10 cellular contexts compared by ENCODE assay signal in the genomic region with DNA sequence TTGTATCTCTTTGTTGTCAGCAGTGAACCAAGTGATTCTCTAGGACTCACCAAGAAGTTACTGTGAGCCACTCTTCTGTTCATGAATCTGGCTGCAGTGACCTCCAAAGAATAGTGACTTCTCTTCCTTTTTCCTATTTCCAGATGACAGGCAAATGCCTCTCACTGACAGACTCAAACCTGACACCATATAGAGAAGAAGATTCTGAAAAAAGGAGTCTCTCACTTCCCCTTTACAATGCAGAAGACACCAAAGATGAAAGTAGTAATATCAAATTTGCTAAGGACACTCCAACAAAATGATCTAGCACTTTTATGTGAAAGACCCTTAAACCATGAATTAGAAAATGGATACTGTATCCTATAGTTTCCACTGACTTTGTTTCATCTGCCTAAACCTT. TPM values are rescaled to one million over a fixed set of nuclear protein-coding genes. Genes with fewer than 3 reads are reported as not detected.
DNase-seq lines count a peak whose midpoint lies in the region; ATAC-seq and TF ChIP-seq lines count a peak whose summit lies in the region.
"Had no signal": no experiment of that assay in that cellular context is flagged by ENCODE, and none has a peak within 500 bp of the region (broad histone marks: within the 10 kb centered on the region; RNA-seq: fewer than 3 reads in every experiment).

No MANE protein-coding gene starts in this region.

- no peaks in the 10 kb centered on the region for H3K4me1 ChIP-seq in smooth muscle cell (ENCODE audit: low read depth)
- peaks cover 3% of the 10 kb centered on the region for H3K4me1 ChIP-seq in psoas muscle

- H3K9me3 ChIP-seq in smooth muscle cell (replicated peaks; ENCODE audit: low read depth) (no peaks in the 10 kb centered on the region), psoas muscle (no peaks in the 10 kb centered on the region)

- intact Hi-C loops in psoas muscle (cut with DNase I), result no loop called here

- ATAC-seq in GM18907 (IDR thresholded peaks at IDR 0.05; ENCODE audit: unreplicated experiment) (peak; percentile 71), GM21786 (IDR thresholded peaks at IDR 0.05; ENCODE audit: unreplicated experiment) (peak; percentile 61), HG03442 (IDR thresholded peaks at IDR 0.05; ENCODE audit: unreplicated experiment) (peak; percentile 72), psoas muscle (no peak), GM19035 (IDR thresholded peaks at IDR 0.05; ENCODE audit: unreplicated experiment) (no peak)

- H3K4me2 ChIP-seq in smooth muscle cell, result no peak overlapping the region

- H2AFZ ChIP-seq in smooth muscle cell (ENCODE audit: low read depth), result peak overlapping the region; percentile 28

- no peaks in the 10 kb centered on the region for H3K79me2 ChIP-seq in smooth muscle cell (ENCODE audit: low read depth)

- TF ChIP-seq CTCF in smooth muscle cell (IDR thresholded peaks at IDR 0.05; ENCODE audit: borderline replicate concordance, insufficient read depth, poor library complexity, severe bottlenecking) (no peak), psoas muscle (IDR thresholded peaks at IDR 0.05) (no peak)

- H3K4me3 ChIP-seq in smooth muscle cell (no peak overlapping the region), psoas muscle (no peak overlapping the region)
- H3K4me3 ChIP-seq: coronary artery had no signal

- H3K27me3 ChIP-seq in smooth muscle cell (ENCODE audit: low read depth) (no peaks in the 10 kb centered on the region), psoas muscle (ENCODE audit: insufficient read depth in 3 of 3, low read length in 2 of 3) (no peaks in the 10 kb centered on the region)

- H3K27ac ChIP-seq in smooth muscle cell (ENCODE audit: low read depth), result no peak overlapping the region
- H3K27ac ChIP-seq in psoas muscle, result no peak overlapping the region
- H3K27ac ChIP-seq: coronary artery had no signal

- no peak overlapping the region for H3K9ac ChIP-seq in smooth muscle cell (ENCODE audit: low read depth)

- no peaks in the 10 kb centered on the region for H3F3A ChIP-seq in smooth muscle cell (ENCODE audit: low read depth)

- H3K36me3 ChIP-seq in smooth muscle cell (ENCODE audit: low read depth) (no peaks in the 10 kb centered on the region), psoas muscle (ENCODE audit: insufficient read depth in 1 of 2, low read depth in 1 of 2) (no peaks in the 10 kb centered on the region)

- H4K20me1 ChIP-seq in smooth muscle cell (ENCODE audit: low read depth), result no peaks in the 10 kb centered on the region

- no peak for DNase-seq in smooth muscle cell (lab: John Stamatoyannopoulos, UW; ENCODE audit: unreplicated experiment)
- no peak for DNase-seq in psoas muscle
- no peak for DNase-seq in stimulated activated CD4-positive, alpha-beta T cell treated with anti-CD3 and anti-CD28 coated beads, Interleukin-4, amount 100 ng/mL, for 24 hours
- DNase-seq: kidney, NCI-H2227 treated with DMSO at 0.1 percent for 48 hours had no signal

RNA-seq across cellular contexts. Expression of gene SETBP1, which starts 44.4 kb away (rescaled TPM):
- total RNA-seq in smooth muscle cell, result 17.7 and 19.2 TPM in 2 replicates
- 4.7 and 6.1 TPM in 2 replicates for polyA plus RNA-seq in smooth muscle cell
- 10 to 100 TPM; 10.5 to 21.0 (median 20.2) TPM for total RNA-seq in psoas muscle
- 1 to 10 TPM in 2 of 3 donors, under 1 TPM in 1; 0.61 to 4.8 (median 2.5) TPM for polyA plus RNA-seq in psoas muscle

Comparison
In these comparisons a context has a peak if more than half of its experiments do, and no peak if none do; other contexts are left out.
1. ATAC-seq: peak in GM18907 (single experiment), GM21786 (single experiment) and HG03442 (single experiment); none in psoas muscle (0 of 4) and GM19035 (single experiment).